Comparison of ENCODE assay signal across 17 cellular contexts in the genomic region with DNA sequence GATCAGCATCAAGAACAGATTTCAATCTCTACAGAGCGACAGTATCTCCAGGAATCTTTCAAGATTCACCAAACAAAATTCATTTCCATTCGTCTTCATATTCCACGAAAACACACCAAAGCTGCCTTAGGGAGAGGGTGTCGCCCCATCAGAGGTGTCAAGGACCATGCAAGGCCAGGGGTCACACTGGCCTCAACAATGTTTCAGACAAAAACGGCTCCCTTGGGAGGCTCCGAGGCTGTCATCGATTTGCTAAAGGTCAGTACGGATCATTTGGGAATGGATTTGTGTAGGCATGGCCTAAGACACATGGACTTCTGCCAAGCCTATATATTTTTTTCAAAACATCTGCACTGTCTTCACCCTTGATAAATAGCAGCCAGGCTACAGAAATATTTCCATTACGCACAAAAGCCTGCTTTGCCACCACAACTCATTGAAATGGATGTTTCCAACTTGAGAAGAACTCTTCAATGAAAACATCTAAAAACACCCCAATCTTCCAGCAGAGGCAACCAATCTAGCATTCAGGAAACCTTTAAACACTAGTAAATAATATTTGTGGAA. TPM values are rescaled to one million over a fixed set of nuclear protein-coding genes. Genes with fewer than 3 reads are reported as not detected.
DNase-seq lines count a peak whose midpoint lies in the region; ATAC-seq, FAIRE-seq and TF ChIP-seq lines count a peak whose summit lies in the region.
"Had no signal": no experiment of that assay in that cellular context is flagged by ENCODE, and none has a peak within 500 bp of the region (broad histone marks: within the 10 kb centered on the region; RNA-seq: fewer than 3 reads in every experiment).

No MANE protein-coding gene starts in this region.

- TF ChIP-seq RAD21 in A549 (conservative IDR thresholded peaks at IDR 0.05 in 1 of 2, IDR thresholded peaks at IDR 0.05 in 1 of 2) = no peak

- H3K27me3 ChIP-seq in RWPE2 (ENCODE audit: insufficient read depth, poor library complexity, severe bottlenecking) (no peaks in the 10 kb centered on the region), psoas muscle (ENCODE audit: insufficient read depth in 3 of 3, low read length in 2 of 3) (no peaks in the 10 kb centered on the region)

- peaks cover 40% of the 10 kb centered on the region for H3K4me1 Mint-ChIP-seq in activated CD4-positive, alpha-beta memory T cell treated with anti-CD3 and anti-CD28 coated beads for 36 hours (ENCODE audit: low read depth)

- H3K36me3 Mint-ChIP-seq in activated CD4-positive, alpha-beta memory T cell treated with anti-CD3 and anti-CD28 coated beads for 36 hours = no peaks in the 10 kb centered on the region
- H3K36me3 Mint-ChIP-seq: activated naive CD8-positive, alpha-beta T cell; stimulated activated memory B cell treated with anti-CD40 and anti-IgM and Interleukin-4, amounts not matched to agents 10 μg/mL and 1 μg/mL and 100 μg/mL, for 72 hours had no signal

- H3K27me3 Mint-ChIP-seq in activated CD4-positive, alpha-beta memory T cell treated with anti-CD3 and anti-CD28 coated beads for 36 hours = peaks cover 11% of the 10 kb centered on the region

- H3K36me3 ChIP-seq in RWPE2 (ENCODE audit: low read depth) (no peaks in the 10 kb centered on the region), psoas muscle (ENCODE audit: insufficient read depth in 1 of 2, low read depth in 1 of 2) (no peaks in the 10 kb centered on the region)
- H3K36me3 ChIP-seq: WERI-Rb-1 had no signal

- CTCF ChIA-PET in A549 (lab: Yijun Ruan, JAX) = interaction anchor here (0.6 to 26.8 kb wide), 12 partner anchors 5 to 86 kb away, joined by 3 to 386 read pairs (median 81); a partner anchor contains a TSS
- CTCF ChIA-PET in activated CD4-positive, alpha-beta memory T cell treated with anti-CD3 and anti-CD28 coated beads for 36 hours (lab: Charles Lee) = interaction anchor here (0.6 kb wide), 1 partner anchor 55 kb away, joined by 3 read pairs; no protein-coding TSS in a partner anchor

- intact Hi-C loops in psoas muscle (cut with DNase I) = loop anchor here in 1 of 2 donors (5.0 kb wide), 3 partner anchors 42 to 88 kb away; a partner anchor contains a TSS
- intact Hi-C loops in activated CD4-positive, alpha-beta memory T cell treated with anti-CD3 and anti-CD28 coated beads for 36 hours (cut with micrococcal nuclease) = no loop called here

- no peaks in the 10 kb centered on the region for H3K9me3 Mint-ChIP-seq in activated CD4-positive, alpha-beta memory T cell treated with anti-CD3 and anti-CD28 coated beads for 36 hours
- H3K9me3 Mint-ChIP-seq: activated T-cell treated with anti-CD3 and anti-CD28 coated beads, Interleukin-2, amount 50 U/mL, for 72 hours; stimulated activated memory B cell treated with anti-CD40 and anti-IgM and Interleukin-4, amounts not matched to agents 10 μg/mL and 1 μg/mL and 100 μg/mL, for 72 hours had no signal

- H3K27ac Mint-ChIP-seq in activated CD4-positive, alpha-beta memory T cell treated with anti-CD3 and anti-CD28 coated beads for 36 hours = no peak overlapping the region
- H3K27ac Mint-ChIP-seq: activated naive CD8-positive, alpha-beta T cell; activated T-cell treated with anti-CD3 and anti-CD28 coated beads, Interleukin-2, amount 50 U/mL, for 72 hours; stimulated activated memory B cell treated with anti-CD40 and anti-IgM and Interleukin-4, amounts not matched to agents 10 μg/mL and 1 μg/mL and 100 μg/mL, for 72 hours had no signal

- 71% methylated on average over 9 of the region's 9 CpGs for WGBS in A549 (ENCODE audit: missing lambda C conversion rate)
- 51 to 70% (median 57%) methylated on average over 9 of the region's 9 CpGs for WGBS in psoas muscle, 3 donors

- H3K4me1 ChIP-seq in A549 = peaks cover 91% of the 10 kb centered on the region
- peaks cover 57% of the 10 kb centered on the region for H3K4me1 ChIP-seq in RWPE2 (ENCODE audit: insufficient read depth, poor library complexity, severe bottlenecking)
- peaks cover 97% of the 10 kb centered on the region for H3K4me1 ChIP-seq in psoas muscle

- H3K9me3 ChIP-seq in A549 (no peaks in the 10 kb centered on the region), RWPE2 (ENCODE audit: severe bottlenecking) (no peaks in the 10 kb centered on the region), psoas muscle (no peaks in the 10 kb centered on the region)

- TF ChIP-seq POLR2A in A549 (IDR thresholded peaks at IDR 0.05; ENCODE audit: low read length) = no peak

- H3K27ac ChIP-seq in A549 (peak overlapping the region; percentile 93 to 100; a peak in 5 of 6 replicates), RWPE2 (ENCODE audit: poor library complexity, severe bottlenecking) (peak overlapping the region; percentile 96), psoas muscle (peak overlapping the region; percentile 99)
- H3K27ac ChIP-seq: WERI-Rb-1 had no signal

- peak overlapping the region; percentile 96; the same call in 1 of the 3 replicates for H3K4me2 ChIP-seq in A549

- DNase-seq in A549 (ENCODE audit: low read depth in 1 of 2, low spot score in 1 of 2) = no peak
- DNase-seq in RWPE2 (ENCODE audit: low spot score) = no peak
- peak; percentile 85 for DNase-seq in fibroblast of villous mesenchyme (ENCODE audit: low read depth)
- peak in 1 of 2 donors; percentile 28 for DNase-seq in psoas muscle
- DNase-seq in stimulated activated CD4-positive, alpha-beta T cell treated with anti-CD3 and anti-CD28 coated beads, Interleukin-4, amount 100 ng/mL, for 4 hours = no peak
- DNase-seq in activated CD4-positive, alpha-beta memory T cell treated with anti-CD3 and anti-CD28 coated beads for 36 hours = no peak
- no peak for DNase-seq in Ammon's horn (ENCODE audit: low spot score)
- DNase-seq: activated T-cell treated with anti-CD3 and anti-CD28 coated beads, Interleukin-2, amount 50 U/mL, for 72 hours; kidney glomerular epithelial cell; NCI-H146; NCI-H2227 treated with DMSO at 0.1 percent for 48 hours; stimulated activated CD4-positive, alpha-beta T cell treated with anti-CD3 and anti-CD28 coated beads, Interleukin-12 subunit alpha, Interleukin-12 subunit beta, amount 100 ng/mL, for 4 hours; WERI-Rb-1 had no signal

- POLR2A ChIA-PET in A549 (lab: Yijun Ruan, JAX) = interaction anchor here (2.5 kb wide), 1 partner anchor 10 kb away, joined by 10 read pairs; no protein-coding TSS in a partner anchor
- POLR2A ChIA-PET in activated CD4-positive, alpha-beta memory T cell treated with anti-CD3 and anti-CD28 coated beads for 36 hours (lab: Charles Lee) = interaction anchor here (0.6 kb wide), 1 partner anchor 14 kb away, joined by 4 read pairs; no protein-coding TSS in a partner anchor

- H3K4me3 Mint-ChIP-seq in activated CD4-positive, alpha-beta memory T cell treated with anti-CD3 and anti-CD28 coated beads for 36 hours = no peak overlapping the region
- H3K4me3 Mint-ChIP-seq: activated naive CD8-positive, alpha-beta T cell; activated T-cell treated with anti-CD3 and anti-CD28 coated beads, Interleukin-2, amount 50 U/mL, for 72 hours; stimulated activated memory B cell treated with anti-CD40 and anti-IgM and Interleukin-4, amounts not matched to agents 10 μg/mL and 1 μg/mL and 100 μg/mL, for 72 hours had no signal

- TF ChIP-seq EP300 in A549 (IDR thresholded peaks at IDR 0.05) = no peak

- H3K4me3 ChIP-seq in A549 (no peak overlapping the region), RWPE2 (ENCODE audit: severe bottlenecking) (no peak overlapping the region), fibroblast of villous mesenchyme (ENCODE audit: low read depth, low read length) (no peak overlapping the region), psoas muscle (no peak overlapping the region)

- TF ChIP-seq CTCF in A549 (IDR thresholded peaks at IDR 0.05) (no peak), RWPE2 (IDR thresholded peaks at IDR 0.05; ENCODE audit: poor library complexity, severe bottlenecking) (no peak), fibroblast of villous mesenchyme (IDR thresholded peaks at IDR 0.05; ENCODE audit: insufficient read depth, low read depth, low read length) (no peak), psoas muscle (IDR thresholded peaks at IDR 0.05) (no peak)

- no peak for ATAC-seq in A549
- ATAC-seq in RWPE2 (ENCODE audit: low read depth) = no peak
- no peak for ATAC-seq in psoas muscle
- no peak for ATAC-seq in HG03097 (IDR thresholded peaks at IDR 0.05; ENCODE audit: low FRiP score, unreplicated experiment)
- ATAC-seq: activated T-cell treated with anti-CD3 and anti-CD28 coated beads, Interleukin-2, amount 50 U/mL, for 72 hours; stimulated activated memory B cell treated with anti-CD40 and anti-IgM and Interleukin-4, amounts not matched to agents 10 μg/mL and 1 μg/mL and 100 μg/mL, for 72 hours had no signal

- FAIRE-seq in A549 (lab: Jason Lieb, UNC) = no peak
- FAIRE-seq: urothelium cell line had no signal

TF ChIP-seq in A549, 52 proteins besides CTCF, POLR2A, EP300 and RAD21 (continues in another document):
- TF ChIP-seq ZC3H11A (IDR thresholded peaks at IDR 0.05) = no peak
- TF ChIP-seq CBX8 (IDR thresholded peaks at IDR 0.05) = no peak
- no peak for TF ChIP-seq EHF (CRISPR knock-in tag; IDR thresholded peaks at IDR 0.05)
- TF ChIP-seq FOSL2 (IDR thresholded peaks at IDR 0.05) = no peak
- no peak for TF ChIP-seq FOSL2 (CRISPR knock-in tag; IDR thresholded peaks at IDR 0.05)

RNA-seq across cellular contexts. Expression of a gene that starts 10.3 kb away (rescaled TPM):
- polyA plus RNA-seq in A549 (2011; rRNA removed) (44.3 and 54.8 TPM in 2 replicates), A549 (2017; fragmentation: RNase III; extraction: RNeasy Plus Mini Kit Qiagen cat#74134 plus additional on column Dnase treatment) (70.7 to 103 TPM (median 90.6 TPM) in 3 replicates), psoas muscle (10 to 100 TPM; 28.0 to 56.5 (median 46.4) TPM)
- 47.9 and 48.0 TPM in 2 replicates for polyA plus RNA-seq in A549 (2012; cell fraction: cytosol; rRNA removed)
- 222 and 260 TPM in 2 replicates for polyA plus RNA-seq in A549 (2012; cell fraction: nucleus; rRNA removed)
- polyA minus RNA-seq in A549 (2011; rRNA and poly(A)+ RNA removed) = 20.1 and 41.6 TPM in 2 replicates
- total RNA-seq in fibroblast of villous mesenchyme (21.6 and 22.9 TPM in 2 replicates), psoas muscle (10 to 100 TPM; 31.1 to 67.2 (median 47.4) TPM)
- under 1 TPM; 0.29 to 0.36 TPM for total RNA-seq in activated CD4-positive, alpha-beta memory T cell treated with anti-CD3 and anti-CD28 coated beads for 36 hours

RNA-seq across cellular contexts. Expression of a gene that starts 43.2 kb away (rescaled TPM):
- 57.7 and 63.8 TPM in 2 replicates for polyA plus RNA-seq in A549 (2011; rRNA removed)
- polyA plus RNA-seq in A549 (2012; cell fraction: cytosol; rRNA removed) = 19.9 and 25.2 TPM in 2 replicates
- polyA plus RNA-seq in A549 (2012; cell fraction: nucleus; rRNA removed) = 12.5 and 13.7 TPM in 2 replicates
- 48.1 to 55.5 TPM (median 50.3 TPM) in 3 replicates for polyA plus RNA-seq in A549 (2017; fragmentation: RNase III; extraction: RNeasy Plus Mini Kit Qiagen cat#74134 plus additional on column Dnase treatment)
- polyA minus RNA-seq in A549 (2011; rRNA and poly(A)+ RNA removed) = 83.1 and 90.7 TPM in 2 replicates
- total RNA-seq in fibroblast of villous mesenchyme = 40.3 and 51.8 TPM in 2 replicates
- 10 to 100 TPM; 45.7 to 92.5 (median 70.7) TPM for total RNA-seq in psoas muscle
- polyA plus RNA-seq in psoas muscle = 10 to 100 TPM; 30.6 to 50.5 (median 36.6) TPM
- total RNA-seq in activated CD4-positive, alpha-beta memory T cell treated with anti-CD3 and anti-CD28 coated beads for 36 hours = 10 to 100 TPM; 26.8 to 29.8 TPM

Comparison
In these comparisons a context has a peak if more than half of its experiments do, and no peak if none do; other contexts are left out.
1. RNA of a gene that starts 10.3 kb away (total RNA-seq): 31.1 to 67.2 TPM in psoas muscle and 21.6 to 22.9 TPM in fibroblast of villous mesenchyme; 0.29 to 0.36 TPM in activated CD4-positive, alpha-beta memory T cell treated with anti-CD3 and anti-CD28 coated beads for 36 hours; every median in the first group is over 10 times any median in the second.
2. Peak in every context shown above with its lines, with median percentiles within 50 percentile points of each other: H3K27ac ChIP-seq.